ENCODE assay signal across 8 cellular contexts in the genomic region with DNA sequence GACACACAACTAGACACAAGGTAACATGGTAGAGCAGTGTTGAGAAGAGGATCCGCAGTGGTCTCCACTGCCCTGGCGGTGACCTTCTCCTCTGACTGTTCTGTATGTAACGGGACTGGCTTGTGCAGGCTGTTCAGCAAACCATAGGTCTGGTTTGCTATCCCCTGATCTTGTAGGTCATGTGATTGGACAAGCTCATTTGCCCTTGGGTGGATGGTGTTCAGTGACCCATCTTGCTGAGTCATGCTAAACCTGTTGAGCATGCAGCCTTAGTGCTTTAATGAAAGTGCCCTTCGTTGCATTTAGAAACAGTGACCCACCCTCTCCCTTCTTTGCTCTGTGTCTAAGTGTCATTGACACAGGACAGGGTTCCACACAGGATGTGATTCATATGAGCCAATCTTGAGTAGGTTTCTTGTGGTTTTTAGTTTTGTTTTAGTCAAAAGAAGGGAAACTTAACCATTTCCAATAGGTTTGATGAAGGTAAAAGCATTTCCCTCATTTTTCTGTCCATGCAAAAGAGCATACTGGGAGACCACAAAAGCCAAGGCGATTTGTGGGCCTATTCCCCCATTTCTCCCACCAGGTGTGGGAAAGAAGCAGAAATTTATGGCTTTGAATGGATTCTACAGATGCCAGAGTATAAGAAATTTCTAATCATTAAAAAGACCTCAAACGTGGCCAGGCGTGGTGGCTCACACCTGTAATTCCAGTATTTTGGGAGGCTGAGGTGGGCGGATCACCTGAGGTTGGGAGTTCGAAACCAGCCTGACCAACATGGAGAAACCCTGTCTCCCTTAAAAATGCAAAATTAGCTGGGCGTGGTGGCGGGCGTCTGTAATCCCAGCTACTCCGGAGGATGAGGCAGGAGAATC. TPM values are rescaled to one million over a fixed set of nuclear protein-coding genes. Genes with fewer than 3 reads are reported as not detected.
DNase-seq lines count a peak whose midpoint lies in the region; ATAC-seq lines count a peak whose summit lies in the region.

No MANE protein-coding gene starts in this region.

- H3K27me3 Mint-ChIP-seq in CD8-positive, alpha-beta memory T cell, result no peaks in the 10 kb centered on the region
- H3K27me3 Mint-ChIP-seq in activated naive CD8-positive, alpha-beta T cell treated with anti-CD3 and anti-CD28 coated beads for 36 hours, result no peaks in the 10 kb centered on the region
- no peaks in the 10 kb centered on the region for H3K27me3 Mint-ChIP-seq in stimulated activated naive B cell treated with anti-CD40 and anti-IgM and Interleukin-4, amounts not matched to agents 10 μg/mL and 1 μg/mL and 100 μg/mL, for 72 hours

- H3K4me3 ChIP-seq in CD8-positive, alpha-beta memory T cell (ENCODE audit: low read length), result peak overlapping the region; percentile 42

- ATAC-seq in HG03196 (IDR thresholded peaks at IDR 0.05; ENCODE audit: unreplicated experiment) (peak; percentile 88), left lobe of liver (peak; percentile 38)
- peak; percentile 87 for ATAC-seq in stimulated activated naive B cell treated with anti-CD40 and anti-IgM and Interleukin-4, amounts not matched to agents 10 μg/mL and 1 μg/mL and 100 μg/mL, for 72 hours (replicated peaks)

- no peaks in the 10 kb centered on the region for H3K36me3 ChIP-seq in CD8-positive, alpha-beta memory T cell (ENCODE audit: insufficient read depth, low read length)

- POLR2A ChIA-PET in CD8-positive, alpha-beta memory T cell (lab: Charles Lee), result interaction anchor here (0.7 kb wide), 1 partner anchor 32 kb away, joined by 4 read pairs; a partner anchor contains a TSS

- H3K27ac Mint-ChIP-seq in CD8-positive, alpha-beta memory T cell, result peak overlapping the region; percentile 90 to 99 (median 94)
- peak overlapping the region; percentile 99 for H3K27ac Mint-ChIP-seq in activated naive CD8-positive, alpha-beta T cell treated with anti-CD3 and anti-CD28 coated beads for 36 hours
- H3K27ac Mint-ChIP-seq in stimulated activated naive B cell treated with anti-CD40 and anti-IgM and Interleukin-4, amounts not matched to agents 10 μg/mL and 1 μg/mL and 100 μg/mL, for 72 hours, result peak overlapping the region; percentile 97

- DNase-seq in CD8-positive, alpha-beta memory T cell, result peak; percentile 4 to 75 (median 41)
- peak; percentile 19 for DNase-seq in GM19238 (ENCODE audit: insufficient read length, low spot score)
- DNase-seq in SIG-M5 (lab: John Stamatoyannopoulos, UW), result peak; percentile 77
- DNase-seq in activated naive CD8-positive, alpha-beta T cell treated with anti-CD3 and anti-CD28 coated beads for 36 hours, result peak; percentile 58
- no peak for DNase-seq in left lobe of liver (ENCODE audit: low spot score)
- peak; percentile 72 for DNase-seq in stimulated activated naive B cell treated with anti-CD40 and anti-IgM and Interleukin-4, amounts not matched to agents 10 μg/mL and 1 μg/mL and 100 μg/mL, for 72 hours
- DNase-seq in cerebellum (ENCODE audit: low spot score), result no peak

- peaks cover 63% of the 10 kb centered on the region for H3K4me1 ChIP-seq in CD8-positive, alpha-beta memory T cell (ENCODE audit: insufficient read depth, low read length)

- no peaks in the 10 kb centered on the region for H3K9me3 Mint-ChIP-seq in CD8-positive, alpha-beta memory T cell
- H3K9me3 Mint-ChIP-seq in activated naive CD8-positive, alpha-beta T cell treated with anti-CD3 and anti-CD28 coated beads for 36 hours, result peaks cover 11% of the 10 kb centered on the region
- H3K9me3 Mint-ChIP-seq in stimulated activated naive B cell treated with anti-CD40 and anti-IgM and Interleukin-4, amounts not matched to agents 10 μg/mL and 1 μg/mL and 100 μg/mL, for 72 hours, result peaks cover 5% of the 10 kb centered on the region in 2 donors

- peaks cover 0 to 1% (median 0%) of the 10 kb centered on the region in 3 donors for H3K36me3 Mint-ChIP-seq in CD8-positive, alpha-beta memory T cell
- H3K36me3 Mint-ChIP-seq in activated naive CD8-positive, alpha-beta T cell treated with anti-CD3 and anti-CD28 coated beads for 36 hours, result peaks cover 21% of the 10 kb centered on the region
- peaks cover 0 to 6% of the 10 kb centered on the region in 2 donors for H3K36me3 Mint-ChIP-seq in stimulated activated naive B cell treated with anti-CD40 and anti-IgM and Interleukin-4, amounts not matched to agents 10 μg/mL and 1 μg/mL and 100 μg/mL, for 72 hours

- H3K4me1 Mint-ChIP-seq in CD8-positive, alpha-beta memory T cell, result peaks cover 46 to 55% (median 54%) of the 10 kb centered on the region in 3 donors
- peaks cover 67% of the 10 kb centered on the region for H3K4me1 Mint-ChIP-seq in activated naive CD8-positive, alpha-beta T cell treated with anti-CD3 and anti-CD28 coated beads for 36 hours
- peaks cover 38 to 56% of the 10 kb centered on the region in 2 donors for H3K4me1 Mint-ChIP-seq in stimulated activated naive B cell treated with anti-CD40 and anti-IgM and Interleukin-4, amounts not matched to agents 10 μg/mL and 1 μg/mL and 100 μg/mL, for 72 hours

- peak overlapping the region; percentile 5 for H3K27ac ChIP-seq in CD8-positive, alpha-beta memory T cell (ENCODE audit: low read depth, low read length)

- H3K4me3 Mint-ChIP-seq in CD8-positive, alpha-beta memory T cell, result peak overlapping the region; percentile 66 to 90 (median 79)
- peak overlapping the region; percentile 73 for H3K4me3 Mint-ChIP-seq in activated naive CD8-positive, alpha-beta T cell treated with anti-CD3 and anti-CD28 coated beads for 36 hours
- peak overlapping the region; percentile 66 to 68 for H3K4me3 Mint-ChIP-seq in stimulated activated naive B cell treated with anti-CD40 and anti-IgM and Interleukin-4, amounts not matched to agents 10 μg/mL and 1 μg/mL and 100 μg/mL, for 72 hours

- CTCF ChIA-PET in CD8-positive, alpha-beta memory T cell (lab: Charles Lee), result no interaction called here

- no peaks in the 10 kb centered on the region for H3K27me3 ChIP-seq in CD8-positive, alpha-beta memory T cell (ENCODE audit: insufficient read depth, low read length, poor library complexity, severe bottlenecking)

- H3K9me3 ChIP-seq in CD8-positive, alpha-beta memory T cell (ENCODE audit: low read length), result no peaks in the 10 kb centered on the region

RNA-seq across cellular contexts. Expression of a gene that starts 32.6 kb away (rescaled TPM):
- total RNA-seq in CD8-positive, alpha-beta memory T cell, result 100 to 1,000 TPM; 130 to 139 TPM
- 49.6 TPM for polyA plus RNA-seq in CD8-positive, alpha-beta memory T cell
- 100 to 1,000 TPM; 157 to 158 TPM for total RNA-seq in activated naive CD8-positive, alpha-beta T cell treated with anti-CD3 and anti-CD28 coated beads for 36 hours
- total RNA-seq in left lobe of liver (27.9 TPM), cerebellum (129 TPM)

Comparison
In these comparisons a context has a peak if more than half of its experiments do, and no peak if none do; other contexts are left out.
1. DNase-seq: peak in CD8-positive, alpha-beta memory T cell (5 of 5), GM19238 (single experiment), SIG-M5 (single experiment), activated naive CD8-positive, alpha-beta T cell treated with anti-CD3 and anti-CD28 coated beads for 36 hours (single experiment) and stimulated activated naive B cell treated with anti-CD40 and anti-IgM and Interleukin-4, amounts not matched to agents 10 μg/mL and 1 μg/mL and 100 μg/mL, for 72 hours (single experiment); none in left lobe of liver (single experiment) and cerebellum (single experiment).
2. ATAC-seq: peak in every context shown above with its lines; median percentile 88 in HG03196; 87 in stimulated activated naive B cell treated with anti-CD40 and anti-IgM and Interleukin-4, amounts not matched to agents 10 μg/mL and 1 μg/mL and 100 μg/mL, for 72 hours; 38 in left lobe of liver.
3. Peak in every context shown above with its lines, with median percentiles within 50 percentile points of each other: H3K27ac Mint-ChIP-seq and H3K4me3 Mint-ChIP-seq.